ENCODE assay signal across 1 cellular context in genomic region chr15:46461416-46461815, GRCh38.
TF ChIP-seq lines count a peak whose summit lies in the region.

No MANE protein-coding gene starts in this region.

TF ChIP-seq in SK-N-SH, 30 proteins besides CTCF, POLR2A, EP300 and RAD21 (continued from another document):
- TF ChIP-seq REST (IDR thresholded peaks at IDR 0.05; ENCODE audit: low read depth, low read length) (no peak), YY1 (IDR thresholded peaks at IDR 0.05; ENCODE audit: low read depth) (no peak), EZH2phosphoT487 (IDR thresholded peaks at IDR 0.05; ENCODE audit: borderline replicate concordance, low read depth) (no peak), SIN3A (IDR thresholded peaks at IDR 0.05; ENCODE audit: borderline replicate concordance, low read depth, low read length) (no peak), CHD2 (IDR thresholded peaks at IDR 0.05; ENCODE audit: low read length, partially characterized antibody) (no peak), TAF1 (IDR thresholded peaks at IDR 0.05; ENCODE audit: borderline replicate concordance, low read depth, low read length) (no peak), IRF3 (IDR thresholded peaks at IDR 0.05; ENCODE audit: low read depth, low read length) (no peak)
